8 cellular contexts compared by ENCODE assay signal in the genomic region with DNA sequence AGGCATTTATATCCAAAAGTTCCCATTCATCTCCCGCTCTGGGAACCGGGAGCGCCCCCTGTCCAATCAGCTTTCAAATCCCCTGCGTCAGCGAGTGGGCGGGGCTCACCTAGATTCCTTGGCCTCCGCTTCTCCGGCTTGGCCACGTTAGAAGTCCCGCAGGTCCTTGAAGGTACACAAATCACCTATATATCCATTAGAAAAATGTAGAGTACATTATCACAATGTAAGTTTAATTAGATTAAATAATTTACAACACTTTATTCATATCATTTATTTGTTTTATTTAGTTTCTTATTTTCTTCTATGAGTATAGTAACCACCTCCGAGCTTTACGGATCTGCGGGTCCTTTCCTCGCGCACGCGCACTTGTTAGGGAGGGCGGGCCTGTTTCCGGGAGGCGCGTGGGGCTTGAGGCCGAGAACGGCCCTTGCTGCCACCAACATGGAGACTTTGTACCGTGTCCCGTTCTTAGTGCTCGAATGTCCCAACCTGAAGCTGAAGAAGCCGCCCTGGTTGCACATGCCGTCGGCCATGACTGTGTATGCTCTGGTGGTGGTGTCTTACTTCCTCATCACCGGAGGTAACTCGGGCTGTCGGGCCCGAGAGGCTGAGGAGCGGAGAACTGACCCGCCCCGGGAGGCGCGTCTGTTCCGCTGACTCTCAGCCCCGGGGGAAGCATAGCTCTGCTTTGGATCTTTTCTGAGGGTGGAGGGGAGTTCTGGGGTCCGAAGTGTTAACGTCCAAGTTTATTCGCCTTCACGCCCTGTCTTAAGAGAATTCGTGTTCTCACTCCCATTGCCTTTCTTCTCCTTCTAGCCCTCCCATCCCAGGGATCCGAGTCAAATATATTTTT. TPM values are rescaled to one million over a fixed set of nuclear protein-coding genes. Genes with fewer than 3 reads are reported as not detected.
DNase-seq lines count a peak whose midpoint lies in the region; ATAC-seq, FAIRE-seq and TF ChIP-seq lines count a peak whose summit lies in the region.

A gene (plus strand): TSS at position 388 of the 856 bp plus-strand sequence. CDS start 57 bp downstream, at position 445.

- CTCF ChIA-PET in AG04449 (lab: Yijun Ruan, JAX): interaction anchor here (1.0 to 2.5 kb wide), 8 partner anchors 9 to 755 kb away, joined by 3 to 24 read pairs (median 3); no protein-coding TSS in a partner anchor

- no peaks in the 10 kb centered on the region for H3K27me3 ChIP-seq in bronchial epithelial cell (ENCODE audit: control insufficient read depth, insufficient read depth, low read length)
- no peaks in the 10 kb centered on the region for H3K27me3 ChIP-seq in iPS-20b (ENCODE audit: insufficient read depth, low read length)

- H3K36me3 ChIP-seq in bronchial epithelial cell (ENCODE audit: control insufficient read depth, insufficient read depth, low read length): peaks cover 2% of the 10 kb centered on the region
- H3K36me3 ChIP-seq in iPS-20b (ENCODE audit: insufficient read depth, low read depth, low read length): peaks cover 6% of the 10 kb centered on the region; the same call in 1 of the 2 replicates

- peak; percentile 95 for ATAC-seq in GM18907 (IDR thresholded peaks at IDR 0.05; ENCODE audit: unreplicated experiment)
- ATAC-seq in HG03159 (IDR thresholded peaks at IDR 0.05; ENCODE audit: unreplicated experiment): peak; percentile 91

- TF ChIP-seq CTCF in AG04449 (IDR thresholded peaks at IDR 0.05; ENCODE audit: insufficient read depth, low read length, missing control alignments): peak; percentile 38
- no peak for TF ChIP-seq CTCF in WI38 (IDR thresholded peaks at IDR 0.05; ENCODE audit: low read depth, low read length)
- no peak for TF ChIP-seq CTCF in bronchial epithelial cell (IDR thresholded peaks at IDR 0.05; ENCODE audit: insufficient read depth, low read length, severe bottlenecking)

- POLR2A ChIA-PET in AG04449 (lab: Yijun Ruan, JAX): interaction anchor here (0.9 to 1.6 kb wide), 4 partner anchors 15 to 290 kb away, joined by 3 to 9 read pairs (median 4); a partner anchor contains a TSS

- H3K27ac ChIP-seq in iPS-20b (ENCODE audit: low read length): peak within 1 kb of the TSS; percentile 12
- H3K27ac ChIP-seq in skin epidermis: peak within 1 kb of the TSS; percentile 47 to 97 (median 91)

- FAIRE-seq in bronchial epithelial cell (lab: Jason Lieb, UNC): peak; percentile 18

- peak within 1 kb of the TSS; percentile 96 for H3K9ac ChIP-seq in iPS-20b (ENCODE audit: low read depth, low read length)

- H3K9me3 ChIP-seq in iPS-20b (ENCODE audit: insufficient read depth, low read depth, low read length): no peaks in the 10 kb centered on the region

- no peaks in the 10 kb centered on the region; the same call in 1 of the 2 replicates for H3K4me1 ChIP-seq in iPS-20b (ENCODE audit: insufficient read depth, low read length)

- peak within 1 kb of the TSS; percentile 85 for H3K4me3 ChIP-seq in AG04449 (ENCODE audit: low read depth, low read length)
- peak within 1 kb of the TSS; percentile 85 for H3K4me3 ChIP-seq in WI38 (ENCODE audit: low read depth, low read length)
- H3K4me3 ChIP-seq in bronchial epithelial cell (ENCODE audit: low read depth, low read length): peak within 1 kb of the TSS; percentile 75
- peak within 1 kb of the TSS; percentile 98 for H3K4me3 ChIP-seq in iPS-20b (ENCODE audit: low read length)
- peak within 1 kb of the TSS; percentile 54 to 92 (median 77) for H3K4me3 ChIP-seq in skin epidermis

- DNase-seq in AG04449 (ENCODE audit: low read depth, low spot score) (peak; percentile 88), NCI-H2227 treated with DMSO at 0.1 percent for 48 hours (lab: John Stamatoyannopoulos, UW) (peak; percentile 96), bronchial epithelial cell (ENCODE audit: low read depth) (peak; percentile 86)

RNA-seq across cellular contexts. Expression of the gene that starts here (rescaled TPM):
- total RNA-seq in bronchial epithelial cell: 163 and 261 TPM in 2 replicates

Comparison
In these comparisons a context has a peak if more than half of its experiments do, and no peak if none do; other contexts are left out.
1. Peak in every context shown above with its lines: DNase-seq, ATAC-seq, H3K4me3 ChIP-seq and H3K27ac ChIP-seq.